In genomic region chr16:12390074-12390473, GRCh38 we compare ENCODE assay signal across 25 cellular contexts.
"Had no signal": no experiment of that assay in that cellular context is flagged by ENCODE, and none has a peak within 500 bp of the region (broad histone marks: within the 10 kb centered on the region; RNA-seq: fewer than 3 reads in every experiment).

No MANE protein-coding gene starts in this region.

- H3K27me3 ChIP-seq: brain microvascular endothelial cell, Peyer's patch had no signal

- H3K4me3 ChIP-seq: Peyer's patch had no signal

- ATAC-seq: activated CD8-positive, alpha-beta T cell treated with anti-CD3 and anti-CD28 coated beads, Interleukin-2, amount 10 ng/mL, durations not matched to agents 7 days and 5 days; activated naive CD8-positive, alpha-beta T cell treated with anti-CD3 and anti-CD28 coated beads, Interleukin-2, amount 50 U/mL, for 24 hours; activated T-cell treated with anti-CD3 and anti-CD28 coated beads, Interleukin-2, amount 50 U/mL, for 4 hours had no signal

- H3K9me3 ChIP-seq: Peyer's patch had no signal

- DNase-seq: activated CD4-positive, alpha-beta T cell treated with anti-CD3 and anti-CD28 coated beads, Interleukin-2, amount 10 ng/mL, durations not matched to agents 7 days and 5 days; activated CD4-positive, alpha-beta T cell treated with anti-CD3 and anti-CD28 coated beads, Interleukin-2, amount 50 U/mL, for 48 hours; activated CD8-positive, alpha-beta T cell treated with anti-CD3 and anti-CD28 coated beads, Interleukin-2, amount 10 ng/mL, durations not matched to agents 7 days and 5 days; activated effector memory CD4-positive, alpha-beta T cell treated with Interleukin-2 at 50 U/mL for 16 hours; activated naive CD4-positive, alpha-beta T cell treated with anti-CD3 and anti-CD28 coated beads, Interleukin-2, amount 10 ng/mL, durations not matched to agents 7 days and 5 days; activated naive CD8-positive, alpha-beta T cell treated with anti-CD3 and anti-CD28 coated beads, Interleukin-2, amount 50 U/mL, for 24 hours; activated T-cell treated with anti-CD3 and anti-CD28 coated beads for 4 hours; activated T-cell treated with anti-CD3 and anti-CD28 coated beads, Interleukin-2, amount 50 U/mL, for 4 hours; amniotic stem cell; aorta; central memory CD4-positive, alpha-beta T cell; Karpas-422; KBM-7; NCI-H1048; NCI-H1105 treated with DMSO at 0.1 percent for 48 hours; NCI-H1436; NCI-H1694 treated with DMSO at 0.1 percent for 48 hours; NCI-H2029; NCI-H345; NCI-H524 treated with DMSO at 0.1 percent for 48 hours; Peyer's patch; RPMI8226; SIG-M5; T1000 had no signal

- H3K27ac ChIP-seq: brain microvascular endothelial cell, Peyer's patch had no signal

- H3K36me3 ChIP-seq: brain microvascular endothelial cell, Peyer's patch had no signal

- H3K4me1 ChIP-seq: Peyer's patch had no signal
